ENCODE assay signal across 9 cellular contexts in the genomic region with DNA sequence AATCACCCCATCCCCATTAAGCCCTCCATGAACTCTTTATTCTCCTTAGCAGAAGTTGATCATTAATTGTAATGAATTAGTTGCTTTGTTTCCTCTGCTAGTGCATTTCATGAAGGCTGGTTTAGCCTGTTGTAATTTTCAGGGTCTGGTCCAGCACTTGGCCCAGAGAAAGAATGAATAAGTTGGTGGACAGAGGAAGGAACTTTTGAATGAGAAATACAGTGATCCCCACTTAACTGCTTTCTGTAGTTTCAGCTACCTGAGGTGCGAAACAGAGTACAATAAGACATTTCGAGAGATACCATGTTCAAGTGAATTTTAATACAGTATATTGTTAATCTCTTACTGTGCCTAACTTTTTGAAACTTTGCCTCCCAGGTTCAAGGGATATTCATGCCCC. TPM values are rescaled to one million over a fixed set of nuclear protein-coding genes. Genes with fewer than 3 reads are reported as not detected.
DNase-seq lines count a peak whose midpoint lies in the region; ATAC-seq and TF ChIP-seq lines count a peak whose summit lies in the region.
"Had no signal": no experiment of that assay in that cellular context is flagged by ENCODE, and none has a peak within 500 bp of the region (broad histone marks: within the 10 kb centered on the region; RNA-seq: fewer than 3 reads in every experiment).

No MANE protein-coding gene starts in this region.

- H3K27ac ChIP-seq in CD4-positive, alpha-beta T cell (ENCODE audit: low read depth, low read length): peak overlapping the region; percentile 81
- no peak overlapping the region for H3K27ac ChIP-seq in right cardiac atrium (ENCODE audit: low read length)

- H3K4me3 ChIP-seq in Loucy (ENCODE audit: low read length, poor library complexity, severe bottlenecking) (peak overlapping the region; percentile 86), right cardiac atrium (ENCODE audit: low read length) (no peak overlapping the region)

- H3K36me3 Mint-ChIP-seq in CD4-positive, alpha-beta T cell (ENCODE audit: low read depth): peaks cover 30% of the 10 kb centered on the region
- peaks cover 15% of the 10 kb centered on the region for H3K36me3 Mint-ChIP-seq in central memory CD8-positive, alpha-beta T cell (ENCODE audit: insufficient read depth)
- peaks cover 0 to 9% (median 2%) of the 10 kb centered on the region in 3 donors for H3K36me3 Mint-ChIP-seq in naive thymus-derived CD8-positive, alpha-beta T cell

- no peaks in the 10 kb centered on the region for H3K27me3 Mint-ChIP-seq in CD4-positive, alpha-beta T cell
- H3K27me3 Mint-ChIP-seq in central memory CD8-positive, alpha-beta T cell: no peaks in the 10 kb centered on the region
- H3K27me3 Mint-ChIP-seq in naive thymus-derived CD8-positive, alpha-beta T cell: no peaks in the 10 kb centered on the region

- no peaks in the 10 kb centered on the region for H3K9me3 Mint-ChIP-seq in CD4-positive, alpha-beta T cell
- no peaks in the 10 kb centered on the region for H3K9me3 Mint-ChIP-seq in central memory CD8-positive, alpha-beta T cell
- H3K9me3 Mint-ChIP-seq in naive thymus-derived CD8-positive, alpha-beta T cell: no peaks in the 10 kb centered on the region

- no peaks in the 10 kb centered on the region for H3K27me3 ChIP-seq in CD4-positive, alpha-beta T cell (ENCODE audit: control insufficient read depth, insufficient read depth, low read length)
- H3K27me3 ChIP-seq in Loucy (ENCODE audit: insufficient read depth, low read length, poor library complexity, severe bottlenecking) (no peaks in the 10 kb centered on the region), right cardiac atrium (ENCODE audit: control insufficient read depth, insufficient read depth) (no peaks in the 10 kb centered on the region)

- WGBS in right cardiac atrium: 93% methylated on average over 2 of the region's 2 CpGs

- H3K9ac ChIP-seq in Loucy (ENCODE audit: low read depth, low read length, poor library complexity, severe bottlenecking): peak overlapping the region; percentile 74

- H3K27ac Mint-ChIP-seq in CD4-positive, alpha-beta T cell: peak overlapping the region; percentile 85
- H3K27ac Mint-ChIP-seq in central memory CD8-positive, alpha-beta T cell (ENCODE audit: low read depth): peak overlapping the region; percentile 81
- H3K27ac Mint-ChIP-seq in naive thymus-derived CD8-positive, alpha-beta T cell: peak overlapping the region; percentile 49 to 99 (median 92)

- peaks cover 58% of the 10 kb centered on the region for H3K4me1 Mint-ChIP-seq in CD4-positive, alpha-beta T cell (ENCODE audit: low read depth)
- H3K4me1 Mint-ChIP-seq in central memory CD8-positive, alpha-beta T cell: peaks cover 42% of the 10 kb centered on the region
- peaks cover 29 to 64% (median 62%) of the 10 kb centered on the region in 4 donors for H3K4me1 Mint-ChIP-seq in naive thymus-derived CD8-positive, alpha-beta T cell

- H3K79me2 ChIP-seq in Loucy (ENCODE audit: insufficient read depth, low read length): peaks cover 47% of the 10 kb centered on the region

- H3K9me2 ChIP-seq in Loucy (replicated peaks; ENCODE audit: low read depth, low read length): no peaks in the 10 kb centered on the region

- no peak for ATAC-seq in CD4-positive, alpha-beta T cell (ENCODE audit: poor library complexity)
- no peak for ATAC-seq in central memory CD8-positive, alpha-beta T cell (replicated peaks; ENCODE audit: extremely low read depth, poor library complexity, severe bottlenecking)
- ATAC-seq in naive thymus-derived CD8-positive, alpha-beta T cell: no peak
- no peak for ATAC-seq in HG02840 (IDR thresholded peaks at IDR 0.05; ENCODE audit: low FRiP score, unreplicated experiment)
- ATAC-seq in right cardiac atrium: no peak

- TF ChIP-seq CTCF in CD4-positive, alpha-beta T cell (IDR thresholded peaks at IDR 0.05): no peak
- TF ChIP-seq CTCF in Loucy (conservative IDR thresholded peaks at IDR 0.05; ENCODE audit: low read length): no peak

- no peak for DNase-seq in CD4-positive, alpha-beta T cell
- no peak for DNase-seq in central memory CD8-positive, alpha-beta T cell (ENCODE audit: low spot score in 2 of 2)
- DNase-seq in naive thymus-derived CD8-positive, alpha-beta T cell: no peak
- DNase-seq in medulla oblongata (ENCODE audit: extremely low spot score) (no peak), right cardiac atrium (no peak), posterior cingulate gyrus (no peak)
- DNase-seq: NCI-H510A had no signal

- H2AFZ ChIP-seq in Loucy (ENCODE audit: low read length): no peak overlapping the region

- H3K4me3 Mint-ChIP-seq in CD4-positive, alpha-beta T cell: peak overlapping the region; percentile 93
- peak overlapping the region; percentile 85 for H3K4me3 Mint-ChIP-seq in central memory CD8-positive, alpha-beta T cell
- peak overlapping the region; percentile 90 to 100 (median 95) for H3K4me3 Mint-ChIP-seq in naive thymus-derived CD8-positive, alpha-beta T cell

- no peaks in the 10 kb centered on the region for H3K36me3 ChIP-seq in Loucy (ENCODE audit: insufficient read depth, low read length)

- POLR2A ChIA-PET in CD4-positive, alpha-beta T cell (lab: Charles Lee): interaction anchor here (1.5 to 3.2 kb wide), 6 partner anchors 20 to 587 kb away, joined by 3 to 56 read pairs (median 10); a partner anchor contains a TSS
- POLR2A ChIA-PET in naive thymus-derived CD8-positive, alpha-beta T cell (lab: Charles Lee): interaction anchor here (0.6 to 3.1 kb wide), 7 partner anchors 14 to 166 kb away, joined by 3 to 41 read pairs (median 4); a partner anchor contains a TSS

- CTCF ChIA-PET in CD4-positive, alpha-beta T cell (lab: Charles Lee): interaction anchor here (2.6 kb wide), 2 partner anchors 70 to 175 kb away, joined by 10 to 12 read pairs; a partner anchor contains a TSS

- peak overlapping the region; percentile 91 for H3K4me2 ChIP-seq in Loucy (ENCODE audit: low read depth, low read length, poor library complexity, severe bottlenecking)

- H3K9me3 ChIP-seq in CD4-positive, alpha-beta T cell (ENCODE audit: control insufficient read depth, low read length): no peaks in the 10 kb centered on the region
- H3K9me3 ChIP-seq in Loucy (ENCODE audit: insufficient read depth, low read depth, low read length): no peaks in the 10 kb centered on the region
- no peaks in the 10 kb centered on the region for H3K9me3 ChIP-seq in right cardiac atrium (ENCODE audit: control insufficient read depth, low read length)

- H3F3A ChIP-seq in Loucy (ENCODE audit: low read depth): peaks cover 6% of the 10 kb centered on the region

- peaks cover 45% of the 10 kb centered on the region for H3K4me1 ChIP-seq in Loucy (ENCODE audit: insufficient read depth, low read length, poor library complexity, severe bottlenecking)
- H3K4me1 ChIP-seq in right cardiac atrium (ENCODE audit: control insufficient read depth, insufficient read depth, low read length): no peaks in the 10 kb centered on the region

- H4K20me1 ChIP-seq in Loucy (ENCODE audit: insufficient read depth, low read length, poor library complexity, severe bottlenecking): peaks cover 15% of the 10 kb centered on the region

- intact Hi-C loops in CD4-positive, alpha-beta T cell (cut with DNase I, micrococcal nuclease): loop anchor here (2.0 to 10.0 kb wide), 3 partner anchors 73 to 859 kb away; a partner anchor contains a TSS
- intact Hi-C loops in right cardiac atrium (cut with DNase I): loop anchor here in 3 of 4 donors (10.0 kb wide), 2 partner anchors 69 to 171 kb away; a partner anchor contains a TSS
- intact Hi-C loops in posterior cingulate gyrus (cut with DNase I): no loop called here

RNA-seq across cellular contexts. Expression of a gene that starts 1.8 kb away (rescaled TPM):
- total RNA-seq in CD4-positive, alpha-beta T cell: 10 to 100 TPM; 35.7 to 37.2 TPM
- 10 to 100 TPM; 42.0 to 52.4 TPM for total RNA-seq in naive thymus-derived CD8-positive, alpha-beta T cell
- polyA plus RNA-seq in naive thymus-derived CD8-positive, alpha-beta T cell: 10 to 100 TPM; 55.1 to 80.1 (median 65.3) TPM
- total RNA-seq in right cardiac atrium: 10 to 100 TPM; 15.3 to 20.3 (median 18.5) TPM
- polyA plus RNA-seq in right cardiac atrium: 5.1 TPM
